In the genomic region with DNA sequence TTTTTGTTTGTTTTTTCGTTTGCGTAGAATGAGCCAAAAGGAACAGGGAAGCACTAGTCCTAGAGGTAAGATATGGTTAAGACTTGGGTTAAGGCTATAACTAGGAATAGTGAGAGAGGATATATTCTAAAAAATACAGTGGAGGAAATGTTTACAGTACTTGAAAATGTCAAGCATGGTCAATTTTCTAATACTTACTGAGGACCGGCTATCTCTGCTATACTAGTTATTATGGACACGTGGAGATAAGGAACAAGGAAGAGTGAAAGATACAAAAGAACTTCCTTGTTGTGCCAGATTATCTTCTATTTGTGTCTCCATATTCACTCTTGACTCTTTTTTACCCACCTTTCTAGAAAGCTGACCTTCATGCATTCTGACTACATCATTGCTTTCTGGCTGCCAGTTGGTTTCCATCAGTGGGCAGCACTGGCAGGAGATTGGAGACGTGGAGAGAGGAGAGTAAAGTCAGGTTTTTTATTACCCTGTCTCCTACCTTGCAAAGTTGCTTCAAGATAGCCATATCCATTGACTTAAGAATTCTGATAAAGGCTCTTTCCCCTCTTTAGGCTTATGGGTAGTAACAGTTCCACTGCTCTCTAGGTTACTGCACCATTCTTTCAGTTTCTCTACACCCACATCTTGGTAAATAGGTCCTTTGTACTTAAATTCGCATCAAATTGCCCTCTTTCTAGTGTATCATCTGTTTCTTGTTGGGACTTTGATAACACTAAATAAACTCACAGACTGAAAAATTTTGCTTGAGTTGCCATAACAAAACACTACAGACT, we compare ENCODE assay signal across 17 cellular contexts. TPM values are rescaled to one million over a fixed set of nuclear protein-coding genes. Genes with fewer than 3 reads are reported as not detected.
DNase-seq lines count a peak whose midpoint lies in the region; ATAC-seq lines count a peak whose summit lies in the region.
"Had no signal": no experiment of that assay in that cellular context is flagged by ENCODE, and none has a peak within 500 bp of the region (broad histone marks: within the 10 kb centered on the region; RNA-seq: fewer than 3 reads in every experiment).

No MANE protein-coding gene starts in this region.

- H3K4me2 ChIP-seq in trophoblast cell (ENCODE audit: low read length), result no peak overlapping the region
- H3K4me2 ChIP-seq: GM23338 had no signal

- no peaks in the 10 kb centered on the region for H3K9me3 Mint-ChIP-seq in activated T-cell treated with anti-CD3 and anti-CD28 coated beads, Interleukin-2, amount 50 U/mL, for 72 hours
- no peaks in the 10 kb centered on the region for H3K9me3 Mint-ChIP-seq in activated naive CD8-positive, alpha-beta T cell treated with anti-CD3 and anti-CD28 coated beads, Interleukin-2, amount 50 U/mL, for 24 hours
- no peaks in the 10 kb centered on the region for H3K9me3 Mint-ChIP-seq in stimulated activated naive CD8-positive, alpha-beta T cell treated with anti-CD3 and anti-CD28 coated beads, Interleukin-15, Interleukin-2, amounts not matched to agents 100 ng/mL and 50 ng/mL, for 24 hours
- H3K9me3 Mint-ChIP-seq: CD4-positive, alpha-beta T cell had no signal

- no peak overlapping the region for H3K18ac ChIP-seq in trophoblast cell (ENCODE audit: low read length)

- H3K9ac ChIP-seq in trophoblast cell (ENCODE audit: low read length), result no peak overlapping the region

- WGBS in trophoblast cell (ENCODE audit: extremely low coverage, insufficient coverage, insufficient read length), result 100% methylated on average over 1 of the region's 6 CpGs

- no peak overlapping the region for H3K14ac ChIP-seq in trophoblast cell (ENCODE audit: low read length)

- no peaks in the 10 kb centered on the region for H3K9me3 ChIP-seq in trophoblast cell (ENCODE audit: insufficient read depth, low read depth, low read length)

- peak overlapping the region; percentile 77 for H3K27ac Mint-ChIP-seq in activated T-cell treated with anti-CD3 and anti-CD28 coated beads, Interleukin-2, amount 50 U/mL, for 72 hours
- no peak overlapping the region for H3K27ac Mint-ChIP-seq in activated naive CD8-positive, alpha-beta T cell treated with anti-CD3 and anti-CD28 coated beads, Interleukin-2, amount 50 U/mL, for 24 hours
- H3K27ac Mint-ChIP-seq in stimulated activated naive CD8-positive, alpha-beta T cell treated with anti-CD3 and anti-CD28 coated beads, Interleukin-15, Interleukin-2, amounts not matched to agents 100 ng/mL and 50 ng/mL, for 24 hours, result peak overlapping the region; percentile 58
- H3K27ac Mint-ChIP-seq: B cell; CD4-positive, alpha-beta T cell; GM23338 had no signal

- no peak overlapping the region for H2AFZ ChIP-seq in trophoblast cell (ENCODE audit: insufficient read depth, low read length, poor library complexity)
- H2AFZ ChIP-seq: GM23338 had no signal

- peaks cover 0 to 2% of the 10 kb centered on the region in 2 experiments for H3K36me3 ChIP-seq in trophoblast cell (ENCODE audit: control insufficient read depth in 1 of 2, insufficient read depth in 2 of 2, low read length in 2 of 2)

- H2BK120ac ChIP-seq in trophoblast cell (ENCODE audit: insufficient read depth, low read length, poor library complexity), result no peak overlapping the region

- peak overlapping the region; percentile 4 to 45 for H3K4me3 Mint-ChIP-seq in activated T-cell treated with anti-CD3 and anti-CD28 coated beads, Interleukin-2, amount 50 U/mL, for 72 hours
- H3K4me3 Mint-ChIP-seq in activated naive CD8-positive, alpha-beta T cell treated with anti-CD3 and anti-CD28 coated beads, Interleukin-2, amount 50 U/mL, for 24 hours, result no peak overlapping the region
- H3K4me3 Mint-ChIP-seq in stimulated activated naive CD8-positive, alpha-beta T cell treated with anti-CD3 and anti-CD28 coated beads, Interleukin-15, Interleukin-2, amounts not matched to agents 100 ng/mL and 50 ng/mL, for 24 hours, result peak overlapping the region; percentile 30
- H3K4me3 Mint-ChIP-seq: B cell; CD4-positive, alpha-beta T cell; GM23338 had no signal

- H3K79me1 ChIP-seq in trophoblast cell (ENCODE audit: low read length), result no peaks in the 10 kb centered on the region

- no peak overlapping the region for H4K12ac ChIP-seq in trophoblast cell (ENCODE audit: low read depth, low read length)

- no peaks in the 10 kb centered on the region for H3K27me3 ChIP-seq in trophoblast cell (ENCODE audit: insufficient read depth, low read length)

- H3K79me2 ChIP-seq in trophoblast cell (ENCODE audit: control insufficient read depth, insufficient read depth, low read length, poor library complexity), result no peaks in the 10 kb centered on the region

- H3K36me3 Mint-ChIP-seq in activated T-cell treated with anti-CD3 and anti-CD28 coated beads, Interleukin-2, amount 50 U/mL, for 72 hours (ENCODE audit: insufficient read depth in 2 of 2), result peaks cover 0 to 12% of the 10 kb centered on the region in 2 donors
- H3K36me3 Mint-ChIP-seq in activated naive CD8-positive, alpha-beta T cell treated with anti-CD3 and anti-CD28 coated beads, Interleukin-2, amount 50 U/mL, for 24 hours (ENCODE audit: low read depth), result peaks cover 15% of the 10 kb centered on the region
- peaks cover 22% of the 10 kb centered on the region for H3K36me3 Mint-ChIP-seq in stimulated activated naive CD8-positive, alpha-beta T cell treated with anti-CD3 and anti-CD28 coated beads, Interleukin-15, Interleukin-2, amounts not matched to agents 100 ng/mL and 50 ng/mL, for 24 hours (ENCODE audit: low read depth)

- no peaks in the 10 kb centered on the region for H3K27me3 Mint-ChIP-seq in activated T-cell treated with anti-CD3 and anti-CD28 coated beads, Interleukin-2, amount 50 U/mL, for 72 hours (ENCODE audit: low read depth)
- H3K27me3 Mint-ChIP-seq in activated naive CD8-positive, alpha-beta T cell treated with anti-CD3 and anti-CD28 coated beads, Interleukin-2, amount 50 U/mL, for 24 hours, result no peaks in the 10 kb centered on the region
- no peaks in the 10 kb centered on the region for H3K27me3 Mint-ChIP-seq in stimulated activated naive CD8-positive, alpha-beta T cell treated with anti-CD3 and anti-CD28 coated beads, Interleukin-15, Interleukin-2, amounts not matched to agents 100 ng/mL and 50 ng/mL, for 24 hours
- H3K27me3 Mint-ChIP-seq: B cell; CD4-positive, alpha-beta T cell had no signal

- H3K4me1 ChIP-seq in trophoblast cell (ENCODE audit: control insufficient read depth in 1 of 2, insufficient read depth in 2 of 2, low read length in 2 of 2), result no peaks in the 10 kb centered on the region

- H4K91ac ChIP-seq in trophoblast cell (ENCODE audit: low read depth, low read length), result no peak overlapping the region

- H3K4ac ChIP-seq in trophoblast cell (ENCODE audit: low read depth, low read length), result no peak overlapping the region

- DNase-seq in activated T-cell treated with anti-CD3 and anti-CD28 coated beads, Interleukin-2, amount 50 U/mL, for 72 hours, result no peak
- no peak for DNase-seq in activated T-cell treated with anti-CD3 and anti-CD28 coated beads, Interleukin-2, amount 50 U/mL, for 48 hours
- DNase-seq in OCI-M1 (lab: John Stamatoyannopoulos, UW) (peak; percentile 94), cardiac septum (ENCODE audit: low spot score) (no peak), trophoblast cell (no peak)
- DNase-seq in activated naive CD8-positive, alpha-beta T cell treated with anti-CD3 and anti-CD28 coated beads, Interleukin-2, amount 50 U/mL, for 24 hours, result no peak
- DNase-seq: CD4-positive, alpha-beta T cell; DMS79 treated with DMSO at 0.1 percent for 48 hours; KBM-7; NCI-H1048; NCI-H146; NCI-H2081 treated with DMSO at 0.1 percent for 48 hours; NCI-H526; RPMI8226 had no signal

- no peak overlapping the region for H4K8ac ChIP-seq in trophoblast cell (ENCODE audit: low read depth, low read length)

- H3K23ac ChIP-seq in trophoblast cell (ENCODE audit: low read length), result no peak overlapping the region

- peaks cover 40% of the 10 kb centered on the region for H3K4me1 Mint-ChIP-seq in activated T-cell treated with anti-CD3 and anti-CD28 coated beads, Interleukin-2, amount 50 U/mL, for 72 hours (ENCODE audit: low read depth)
- peaks cover 37% of the 10 kb centered on the region for H3K4me1 Mint-ChIP-seq in activated naive CD8-positive, alpha-beta T cell treated with anti-CD3 and anti-CD28 coated beads, Interleukin-2, amount 50 U/mL, for 24 hours
- H3K4me1 Mint-ChIP-seq in stimulated activated naive CD8-positive, alpha-beta T cell treated with anti-CD3 and anti-CD28 coated beads, Interleukin-15, Interleukin-2, amounts not matched to agents 100 ng/mL and 50 ng/mL, for 24 hours (ENCODE audit: low read depth), result peaks cover 39% of the 10 kb centered on the region

- no peak overlapping the region for H2BK12ac ChIP-seq in trophoblast cell (ENCODE audit: low read length)

- H3K27ac ChIP-seq in trophoblast cell (ENCODE audit: low read depth, low read length), result no peak overlapping the region

- ATAC-seq in activated T-cell treated with anti-CD3 and anti-CD28 coated beads, Interleukin-2, amount 50 U/mL, for 72 hours (replicated peaks in 1 of 2), result peak; percentile 52 to 57
- peak; percentile 73 for ATAC-seq in activated naive CD8-positive, alpha-beta T cell treated with anti-CD3 and anti-CD28 coated beads, Interleukin-2, amount 50 U/mL, for 24 hours
- ATAC-seq: GM23338 had no signal

- H2BK5ac ChIP-seq in trophoblast cell (ENCODE audit: low read depth, low read length, poor library complexity), result no peak overlapping the region

- H3K4me3 ChIP-seq in trophoblast cell (ENCODE audit: low read depth, low read length), result no peak overlapping the region
- H3K4me3 ChIP-seq: GM23338 had no signal

- intact Hi-C loops in cardiac septum (cut with DNase I), result loop anchor here (5.0 kb wide), 1 partner anchor 197 kb away; no protein-coding TSS in a partner anchor

- H2AK5ac ChIP-seq in trophoblast cell (ENCODE audit: low read length), result no peak overlapping the region

RNA-seq across cellular contexts. Expression of gene RFX3, which starts 9.0 kb away (rescaled TPM):
- total RNA-seq in activated T-cell treated with anti-CD3 and anti-CD28 coated beads, Interleukin-2, amount 50 U/mL, for 72 hours, result 10 to 100 TPM; 20.1 to 20.2 TPM
- total RNA-seq in cardiac septum, result 4.1 TPM
- polyA plus RNA-seq in trophoblast cell (2013), result 4.0 and 4.7 TPM in 2 replicates
